8 cellular contexts compared by ENCODE assay signal in the genomic region with DNA sequence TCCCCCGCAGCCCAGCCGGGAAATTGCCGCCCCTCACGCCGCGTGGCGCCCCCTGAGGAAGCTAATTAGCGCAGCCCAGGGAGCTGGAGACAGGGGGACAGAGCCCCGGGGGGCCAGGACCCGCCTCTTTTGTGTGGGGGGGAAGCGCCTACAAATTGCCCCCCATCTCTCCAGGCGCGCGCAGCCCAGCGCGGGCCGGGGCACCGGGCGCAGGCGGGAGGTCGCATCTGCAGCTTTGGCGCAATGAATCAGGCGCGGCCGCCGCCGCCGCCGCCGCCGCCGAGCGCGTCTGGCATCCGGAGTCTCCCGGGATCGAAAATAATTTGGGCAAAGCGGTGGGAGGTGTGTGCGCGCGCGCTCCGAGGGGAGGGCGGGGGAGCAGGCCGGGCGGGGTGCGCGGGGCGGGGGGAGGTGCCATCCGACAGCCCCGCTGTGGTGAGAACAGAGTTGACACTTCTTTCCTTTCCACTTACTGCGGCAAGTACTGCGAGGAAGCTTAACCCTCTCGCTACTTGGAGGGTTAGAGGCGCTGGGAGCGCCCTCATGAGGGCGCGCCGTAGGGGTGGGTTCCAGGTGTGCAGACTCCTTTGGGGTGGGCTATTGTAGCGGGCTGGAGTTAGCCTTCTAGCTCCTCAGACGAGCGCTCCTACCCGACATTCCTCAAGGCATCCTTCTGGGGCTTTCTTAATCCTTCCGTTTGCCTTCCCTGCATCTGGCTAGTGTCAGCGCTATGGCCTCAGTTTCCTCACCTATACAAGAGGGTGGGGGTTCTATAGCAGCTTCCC.
DNase-seq lines count a peak whose midpoint lies in the region; ATAC-seq, FAIRE-seq and TF ChIP-seq lines count a peak whose summit lies in the region.

No MANE protein-coding gene starts in this region.

- H3K9me3 ChIP-seq in spleen: no peaks in the 10 kb centered on the region

- FAIRE-seq in GM12891 (lab: Jason Lieb, UNC): peak; percentile 82

- TF ChIP-seq POLR2A in GM12891 (IDR thresholded peaks at IDR 0.05; ENCODE audit: low read depth, low read length): no peak
- no peak for TF ChIP-seq POLR2A in spleen (IDR thresholded peaks at IDR 0.05)

- WGBS in spleen, 5 donors: 0 to 1% (median 1%) methylated on average over 20 to 65 of the region's 65 CpGs

- intact Hi-C loops in spleen (cut with DNase I; ENCODE audit: low total_unique reads): no loop called here

- DNase-seq in GM12891 (ENCODE audit: insufficient read length, low spot score) (no peak), T-helper 2 cell (peak in 4 of 5 experiments; percentile 20 to 72 (median 41)), iPS-NIHi11 (ENCODE audit: low spot score) (peak; percentile 73), spleen (peak; percentile 87), mucosa of gallbladder (ENCODE audit: low spot score) (no peak)

- peak overlapping the region in 7 of 8 donors; percentile 29 to 86 (median 78) for H3K27ac ChIP-seq in spleen

- peak overlapping the region; percentile 94 to 98 (median 97) for H3K27ac Mint-ChIP-seq in brain

- peak overlapping the region; percentile 47 to 82 (median 54) for H3K4me3 ChIP-seq in spleen

- H3K4me3 Mint-ChIP-seq in brain: peak overlapping the region; percentile 79 to 86 (median 85)

- H3K27me3 ChIP-seq in spleen (replicated peaks in 1 of 7): peaks cover 0 to 37% (median 0%) of the 10 kb centered on the region in 7 donors

- peaks cover 0 to 9% (median 0%) of the 10 kb centered on the region in 5 experiments for H3K9me3 Mint-ChIP-seq in brain

- H3K36me3 ChIP-seq in spleen: no peaks in the 10 kb centered on the region

- ATAC-seq in HG03045 (IDR thresholded peaks at IDR 0.05; ENCODE audit: unreplicated experiment): no peak

- peaks cover 4% of the 10 kb centered on the region for H3K27me3 Mint-ChIP-seq in brain

- peaks cover 53% of the 10 kb centered on the region for H3K4me1 Mint-ChIP-seq in brain

- H3K36me3 Mint-ChIP-seq in brain: no peaks in the 10 kb centered on the region

- H3K4me1 ChIP-seq in spleen: peaks cover 24 to 62% (median 47%) of the 10 kb centered on the region in 6 donors

- TF ChIP-seq CTCF in LNCAP (IDR thresholded peaks at IDR 0.05): peak; percentile 14; the same call in 1 of the 2 replicates
- TF ChIP-seq CTCF in brain (conservative IDR thresholded peaks at IDR 0.05): peak in 1 of 2 experiments; percentile 48
- TF ChIP-seq CTCF in spleen (IDR thresholded peaks at IDR 0.05 in 8 of 11, conservative IDR thresholded peaks at IDR 0.05 in 3 of 11): no peak

TF ChIP-seq in GM12891, 5 proteins besides CTCF, POLR2A, EP300 and RAD21:
- TF ChIP-seq SPI1 (IDR thresholded peaks at IDR 0.05; ENCODE audit: low read depth, low read length): no peak
- no peak for TF ChIP-seq POU2F2 (IDR thresholded peaks at IDR 0.05; ENCODE audit: low read depth, low read length)
- TF ChIP-seq POLR2AphosphoS5 (IDR thresholded peaks at IDR 0.05; ENCODE audit: low read depth, low read length): no peak
- TF ChIP-seq PAX5 (IDR thresholded peaks at IDR 0.05; ENCODE audit: insufficient read depth, low read length, severe bottlenecking): no peak
- no peak for TF ChIP-seq TAF1 (IDR thresholded peaks at IDR 0.05; ENCODE audit: low read depth, low read length)

Comparison
In these comparisons a context has a peak if more than half of its experiments do, and no peak if none do; other contexts are left out.
1. DNase-seq: peak in T-helper 2 cell (4 of 5), iPS-NIHi11 (single experiment) and spleen (single experiment); none in GM12891 (single experiment) and mucosa of gallbladder (single experiment).